ENCODE assay signal across 8 cellular contexts in the genomic region with DNA sequence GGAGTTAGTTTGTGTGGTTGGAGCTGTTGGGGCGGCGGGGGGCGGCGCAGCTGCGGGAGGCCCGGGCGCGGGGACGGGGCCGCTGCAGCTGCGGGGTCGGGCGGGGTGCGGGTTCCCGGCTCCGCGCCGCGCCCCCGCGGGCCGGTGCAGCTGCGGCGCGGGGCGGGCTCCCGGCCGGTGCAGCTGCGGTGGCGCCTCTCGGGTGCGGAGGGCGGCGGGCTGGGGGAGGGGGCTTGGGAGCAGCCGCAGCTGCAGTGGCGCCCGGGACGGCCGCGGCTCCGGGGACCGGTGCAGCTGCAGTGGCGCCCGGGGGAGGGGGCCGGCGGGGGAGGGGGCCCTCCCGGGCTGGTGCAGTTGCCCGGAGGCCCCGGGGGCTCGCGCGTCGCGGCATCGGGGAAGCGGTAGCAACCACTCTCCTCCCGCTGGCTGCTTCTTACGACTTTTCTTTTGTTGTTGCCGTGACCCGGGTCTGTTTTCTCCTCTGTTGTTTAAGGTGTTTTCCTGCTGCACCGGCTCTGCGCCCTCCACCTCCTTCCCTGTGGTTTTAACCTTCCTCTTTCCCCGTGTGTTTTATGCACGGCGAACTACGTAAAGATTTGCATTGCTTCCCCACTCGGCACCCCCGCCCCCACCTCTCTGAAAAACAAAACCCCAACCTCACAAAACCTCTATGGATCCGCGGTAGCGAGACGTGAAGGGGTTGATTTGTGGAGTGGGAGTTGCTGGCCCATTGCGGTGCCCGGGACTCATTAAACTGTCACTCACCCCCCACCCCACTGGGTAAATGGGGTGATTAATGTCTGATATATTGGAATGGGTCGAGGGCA. TPM values are rescaled to one million over a fixed set of nuclear protein-coding genes. Genes with fewer than 3 reads are reported as not detected.
DNase-seq lines count a peak whose midpoint lies in the region; ATAC-seq, FAIRE-seq and TF ChIP-seq lines count a peak whose summit lies in the region.

No MANE protein-coding gene starts in this region.

- H4K20me1 ChIP-seq in K562 (replicated peaks; ENCODE audit: control insufficient read depth, insufficient read depth, low read length) = peaks cover 15% of the 10 kb centered on the region; the same call in 1 of the 2 replicates

- no TSS peak for BruUV-seq in K562 (replicated peaks; lab: Mats Ljungman, UMichigan)

- WGBS in K562 (ENCODE audit: insufficient coverage, low coverage, missing lambda C conversion rate) = 2% methylated on average over 19 of the region's 75 CpGs

- peaks cover 13% of the 10 kb centered on the region in 2 experiments for H3K4me1 ChIP-seq in K562 (replicated peaks in 1 of 2; ENCODE audit: control insufficient read depth in 2 of 2, insufficient read depth in 2 of 2, low read length in 2 of 2)

- H3K4me2 ChIP-seq in K562 (ENCODE audit: insufficient read depth, low read length) = peak overlapping the region; percentile 44

- H2AFZ ChIP-seq in K562 (ENCODE audit: low read depth, low read length) = peak overlapping the region; percentile 20; the same call in 1 of the 2 replicates

- DNase-seq in CD1c-positive myeloid dendritic cell (ENCODE audit: extremely low spot score) (peak; percentile 41), HTR-8/SVneo (ENCODE audit: insufficient read length, low spot score) (peak; percentile 63), T follicular helper cell (ENCODE audit: low read depth) (peak; percentile 46), K562 (ENCODE audit: extremely low read depth in 1 of 4, low spot score in 3 of 4) (peak; percentile 28 to 69 (median 54)), iPS-NIHi7 (ENCODE audit: extremely low spot score) (peak; percentile 57), RCC 7860 (ENCODE audit: low spot score) (no peak)
- peak; percentile 42 for DNase-seq in stimulated activated CD4-positive, alpha-beta T cell treated with anti-CD3 and anti-CD28 coated beads, Interleukin-15, amount 100 ng/mL, for 24 hours

- POLR2A ChIA-PET in K562 (lab: Yijun Ruan, JAX) = interaction anchor here (0.6 kb wide), 1 partner anchor 12 kb away, joined by 3 read pairs; no protein-coding TSS in a partner anchor

- no peak for TF ChIP-seq RAD21 in K562 (CRISPR knock-in tag; conservative IDR thresholded peaks at IDR 0.05 in 1 of 2, IDR thresholded peaks at IDR 0.05 in 1 of 2)

- intact Hi-C loops in K562 (cut with micrococcal nuclease) = no loop called here

- in situ Hi-C loops in K562 (cut with MboI) = no loop called here

- H3K27ac ChIP-seq in K562 (ENCODE audit: extremely low read depth, low read depth, low read length) = no peak overlapping the region

- TF ChIP-seq POLR2A in K562 (conservative IDR thresholded peaks at IDR 0.05) = no peak

- FAIRE-seq in HTR-8/SVneo (lab: Jason Lieb, UNC) = peak; percentile 42
- no peak for FAIRE-seq in K562 (lab: Jason Lieb, UNC)
- no peak for FAIRE-seq in RCC 7860 (lab: Jason Lieb, UNC)

- no peaks in the 10 kb centered on the region for H3K79me2 ChIP-seq in K562 (ENCODE audit: control insufficient read depth, insufficient read depth, low read length)

- no peaks in the 10 kb centered on the region for H3K9me3 ChIP-seq in K562 (replicated peaks; ENCODE audit: control insufficient read depth, insufficient read depth, low read depth, low read length)

- ATAC-seq in K562 = no peak
- no peak for ATAC-seq in HG03095 (IDR thresholded peaks at IDR 0.05; ENCODE audit: unreplicated experiment)

- CTCF ChIA-PET in K562 (lab: Yijun Ruan, JAX; ENCODE audit: low intra/inter-chr PET ratio) = no interaction called here

- peak overlapping the region in 1 of 2 experiments; percentile 60; a peak in 1 of 4 replicates for H3K9ac ChIP-seq in K562 (ENCODE audit: insufficient read depth in 1 of 2, low read depth in 2 of 2, low read length in 2 of 2)

- peaks cover 19 to 22% of the 10 kb centered on the region in 2 experiments for H3K27me3 ChIP-seq in K562 (ENCODE audit: control insufficient read depth in 2 of 2, insufficient read depth in 2 of 2, low read length in 2 of 2)

- no peak for TF ChIP-seq EP300 in K562 (IDR thresholded peaks at IDR 0.05; ENCODE audit: low read length)

- TF ChIP-seq CTCF in K562 (IDR thresholded peaks at IDR 0.05 in 2 of 3, conservative IDR thresholded peaks at IDR 0.05 in 1 of 3; ENCODE audit: insufficient read depth in 2 of 3, low read depth in 1 of 3, low read length in 3 of 3) = no peak

- H3K9me1 ChIP-seq in K562 (ENCODE audit: control insufficient read depth, insufficient read depth, low read length) = peaks cover 3% of the 10 kb centered on the region

- H3K36me3 ChIP-seq in K562 (ENCODE audit: control insufficient read depth, insufficient read depth, low read length) = no peaks in the 10 kb centered on the region

- H3K4me3 ChIP-seq in K562 = peak overlapping the region; percentile 27

TF ChIP-seq in K562, 482 proteins besides CTCF, POLR2A, EP300 and RAD21 (continues in another document):
- TF ChIP-seq, protein P1, sequence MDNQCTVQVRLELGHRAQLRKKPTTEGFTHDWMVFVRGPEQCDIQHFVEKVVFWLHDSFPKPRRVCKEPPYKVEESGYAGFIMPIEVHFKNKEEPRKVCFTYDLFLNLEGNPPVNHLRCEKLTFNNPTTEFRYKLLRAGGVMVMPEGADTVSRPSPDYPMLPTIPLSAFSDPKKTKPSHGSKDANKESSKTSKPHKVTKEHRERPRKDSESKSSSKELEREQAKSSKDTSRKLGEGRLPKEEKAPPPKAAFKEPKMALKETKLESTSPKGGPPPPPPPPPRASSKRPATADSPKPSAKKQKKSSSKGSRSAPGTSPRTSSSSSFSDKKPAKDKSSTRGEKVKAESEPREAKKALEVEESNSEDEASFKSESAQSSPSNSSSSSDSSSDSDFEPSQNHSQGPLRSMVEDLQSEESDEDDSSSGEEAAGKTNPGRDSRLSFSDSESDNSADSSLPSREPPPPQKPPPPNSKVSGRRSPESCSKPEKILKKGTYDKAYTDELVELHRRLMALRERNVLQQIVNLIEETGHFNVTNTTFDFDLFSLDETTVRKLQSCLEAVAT (IDR thresholded peaks at IDR 0.05) = peak in 1 of 2 experiments; percentile 27; a peak in 1 of 4 replicates
- TF ChIP-seq, protein P2, sequence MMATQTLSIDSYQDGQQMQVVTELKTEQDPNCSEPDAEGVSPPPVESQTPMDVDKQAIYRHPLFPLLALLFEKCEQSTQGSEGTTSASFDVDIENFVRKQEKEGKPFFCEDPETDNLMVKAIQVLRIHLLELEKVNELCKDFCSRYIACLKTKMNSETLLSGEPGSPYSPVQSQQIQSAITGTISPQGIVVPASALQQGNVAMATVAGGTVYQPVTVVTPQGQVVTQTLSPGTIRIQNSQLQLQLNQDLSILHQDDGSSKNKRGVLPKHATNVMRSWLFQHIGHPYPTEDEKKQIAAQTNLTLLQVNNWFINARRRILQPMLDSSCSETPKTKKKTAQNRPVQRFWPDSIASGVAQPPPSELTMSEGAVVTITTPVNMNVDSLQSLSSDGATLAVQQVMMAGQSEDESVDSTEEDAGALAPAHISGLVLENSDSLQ (IDR thresholded peaks at IDR 0.05) = peak; percentile 62
- TF ChIP-seq, protein P3, sequence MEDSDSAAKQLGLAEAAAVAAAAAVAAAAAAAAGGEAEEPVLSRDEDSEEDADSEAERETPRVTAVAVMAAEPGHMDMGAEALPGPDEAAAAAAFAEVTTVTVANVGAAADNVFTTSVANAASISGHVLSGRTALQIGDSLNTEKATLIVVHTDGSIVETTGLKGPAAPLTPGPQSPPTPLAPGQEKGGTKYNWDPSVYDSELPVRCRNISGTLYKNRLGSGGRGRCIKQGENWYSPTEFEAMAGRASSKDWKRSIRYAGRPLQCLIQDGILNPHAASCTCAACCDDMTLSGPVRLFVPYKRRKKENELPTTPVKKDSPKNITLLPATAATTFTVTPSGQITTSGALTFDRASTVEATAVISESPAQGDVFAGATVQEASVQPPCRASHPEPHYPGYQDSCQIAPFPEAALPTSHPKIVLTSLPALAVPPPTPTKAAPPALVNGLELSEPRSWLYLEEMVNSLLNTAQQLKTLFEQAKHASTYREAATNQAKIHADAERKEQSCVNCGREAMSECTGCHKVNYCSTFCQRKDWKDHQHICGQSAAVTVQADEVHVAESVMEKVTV (CRISPR knock-in tag; IDR thresholded peaks at IDR 0.05) = no peak
- TF ChIP-seq KDM5B (IDR thresholded peaks at IDR 0.05; ENCODE audit: insufficient replicate concordance, low read depth, low read length) = peak; percentile 21
- 0 out of 2 replicates have a peak, but pooled peaks have one; percentile 34 for TF ChIP-seq ZNF740 (CRISPR knock-in tag; IDR thresholded peaks at IDR 0.05)
- TF ChIP-seq ZNF740 (tag; IDR thresholded peaks at IDR 0.05) = 0 out of 4 replicates have a peak, but pooled peaks of 1 of the 2 experiments have one; percentile 8
- TF ChIP-seq GTF2E2 (tag; IDR thresholded peaks at IDR 0.05) = no peak

RNA-seq across cellular contexts. Expression of gene ZBTB18, which starts 1.7 kb away (rescaled TPM):
- total RNA-seq in K562 (2011; cell fraction: chromatin; rRNA removed; ENCODE audit: low replicate concordance) = 4.1 and 7.6 TPM in 2 replicates
- 3.3 and 4.6 TPM in 2 replicates for total RNA-seq in K562 (2011; cell fraction: nucleolus; rRNA removed)
- 4.4 and 4.8 TPM in 2 replicates for total RNA-seq in K562 (2011; cell fraction: nucleoplasm; rRNA removed)
- total RNA-seq in K562 (2014; rRNA removed) = 1.4 and 1.5 TPM in 2 replicates
- 1.6 and 2.0 TPM in 2 replicates for total RNA-seq in K562 (2014; rRNA removed; fragmentation: Illumina TruSeq; extraction: Trizol)
- total RNA-seq in K562 (2015; rRNA removed; fragmentation: Illumina TruSeq; extraction: Trizol) = 1.6 and 1.7 TPM in 2 replicates
- total RNA-seq in K562 (2021) = 2.1 and 2.2 TPM in 2 replicates
- 2.6 TPM in 2 replicates for polyA plus RNA-seq in K562 (2011; rRNA removed)
- 1.6 and 1.8 TPM in 2 replicates for polyA plus RNA-seq in K562 (2011; cell fraction: cytosol; rRNA removed)
- polyA plus RNA-seq in K562 (2011; cell fraction: nucleus; rRNA removed) = 6.9 and 7.8 TPM in 2 replicates
- 1.3 and 1.4 TPM in 2 replicates for polyA plus RNA-seq in K562 (2012)
- polyA plus RNA-seq in K562 (2014; fragmentation: Illumina TruSeq; extraction: Trizol) = 1.6 TPM in 2 replicates
- under 1 TPM; 0.13 to 0.24 TPM for polyA plus RNA-seq in K562 (2014; fragmentation: Nextera tagmentation; extraction: Ambion mirVana)
- polyA plus RNA-seq in K562 (2014; rRNA removed) = 1.7 and 1.8 TPM in 2 replicates
- polyA minus RNA-seq in K562 (2011; rRNA and poly(A)+ RNA removed) = 3.7 and 4.1 TPM in 2 replicates
- 1.7 and 2.6 TPM in 2 replicates for polyA minus RNA-seq in K562 (2011; cell fraction: cytosol; rRNA and poly(A)+ RNA removed)
- polyA minus RNA-seq in K562 (2011; cell fraction: nucleus; rRNA and poly(A)+ RNA removed) = 2.6 and 4.3 TPM in 2 replicates
